ENCODE assay signal across 11 cellular contexts in genomic region chr3:12964713-12965612, GRCh38.
DNase-seq lines count a peak whose midpoint lies in the region; ATAC-seq, FAIRE-seq and TF ChIP-seq lines count a peak whose summit lies in the region.
"Had no signal": no experiment of that assay in that cellular context is flagged by ENCODE, and none has a peak within 500 bp of the region (broad histone marks: within the 10 kb centered on the region; RNA-seq: fewer than 3 reads in every experiment).

No MANE protein-coding gene starts in this region.

- H3K27ac Mint-ChIP-seq in WTC11 = no peak overlapping the region
- H3K27ac Mint-ChIP-seq: activated CD4-positive, alpha-beta T cell treated with anti-CD3 and anti-CD28 coated beads for 36 hours had no signal

- intact Hi-C loops in HepG2 (cut with micrococcal nuclease; ENCODE audit: unreplicated experiment) = loop anchor here (2.0 to 5.0 kb wide), 2 partner anchors 28 to 1212 kb away; partner anchors contain the start of genes LSM3 and XPC

- peaks cover 0 to 3% of the 10 kb centered on the region in 2 experiments; a peak in 1 of 5 replicates for H3K27me3 ChIP-seq in HepG2 (ENCODE audit: control insufficient read depth in 1 of 2, insufficient read depth in 2 of 2, low read length in 2 of 2)

- WGBS in HepG2 (ENCODE audit: low lambda C conversion rate) = 0% methylated on average over 3 of the region's 11 CpGs

- H3K9me3 ChIP-seq in HepG2 (ENCODE audit: low read length) = no peaks in the 10 kb centered on the region

- H2AFZ ChIP-seq in HepG2 (ENCODE audit: low read length) = no peak overlapping the region

- TF ChIP-seq CTCF in WTC11 (IDR thresholded peaks at IDR 0.05) (no peak), HepG2 (CRISPR knock-in tag; IDR thresholded peaks at IDR 0.05) (no peak)

- H3K4me2 ChIP-seq in HepG2 (ENCODE audit: low read depth, low read length) = peak overlapping the region; percentile 78

- no peaks in the 10 kb centered on the region for H3K36me3 Mint-ChIP-seq in WTC11

- peak overlapping the region; percentile 83; the same call in 1 of the 2 replicates for H3K4me3 Mint-ChIP-seq in WTC11

- peak overlapping the region; percentile 94 to 95 (median 95); a peak in 5 of 6 replicates for H3K4me3 ChIP-seq in HepG2 (replicated peaks in 1 of 3; ENCODE audit: insufficient read depth in 1 of 3, low read depth in 2 of 3, low read length in 3 of 3)

- peaks cover 20% of the 10 kb centered on the region for H3K27me3 Mint-ChIP-seq in WTC11 (ENCODE audit: low read depth)
- H3K27me3 Mint-ChIP-seq: activated CD4-positive, alpha-beta T cell treated with anti-CD3 and anti-CD28 coated beads for 36 hours had no signal

- no peaks in the 10 kb centered on the region for H3K9me3 Mint-ChIP-seq in WTC11

- peaks cover 43% of the 10 kb centered on the region for H4K20me1 ChIP-seq in HepG2 (ENCODE audit: insufficient read depth, low read length)

- H3K9ac ChIP-seq in HepG2 (ENCODE audit: insufficient read depth, low read depth, low read length) = peak overlapping the region; percentile 94

- DNase-seq in NCI-H345 (lab: John Stamatoyannopoulos, UW) = peak; percentile 10
- DNase-seq in NCI-H345 treated with DMSO at 0.1 percent for 48 hours (lab: John Stamatoyannopoulos, UW; ENCODE audit: unreplicated experiment) = no peak
- no peak for DNase-seq in WTC11 (ENCODE audit: low spot score)
- peak; percentile 98 for DNase-seq in HepG2 (ENCODE audit: low spot score)
- no peak for DNase-seq in dermis blood vessel endothelial cell
- DNase-seq: activated CD4-positive, alpha-beta T cell treated with anti-CD3 and anti-CD28 coated beads for 36 hours; retina; stimulated activated naive CD4-positive, alpha-beta T cell had no signal

- CTCF ChIA-PET in WTC11 (lab: Charles Lee) = interaction anchor here (0.5 to 4.1 kb wide), 6 partner anchors 17 to 180 kb away, joined by 3 to 27 read pairs (median 4); no protein-coding TSS in a partner anchor
- CTCF ChIA-PET in HepG2 (lab: Yijun Ruan, JAX; ENCODE audit: low intra/inter-chr PET ratio, low total read pairs) = no interaction called here

- H3K4me1 ChIP-seq in HepG2 (ENCODE audit: insufficient read depth, low read length) = peaks cover 84% of the 10 kb centered on the region

- TF ChIP-seq RAD21 in HepG2 (CRISPR knock-in tag; IDR thresholded peaks at IDR 0.05) = no peak

- H3K36me3 ChIP-seq in HepG2 (replicated peaks in 1 of 2; ENCODE audit: control insufficient read depth in 1 of 2, insufficient read depth in 2 of 2, low read length in 2 of 2) = peaks cover 9 to 21% of the 10 kb centered on the region in 2 experiments; a peak in 4 of 5 replicates

- peaks cover 73% of the 10 kb centered on the region for H3K79me2 ChIP-seq in HepG2 (ENCODE audit: insufficient read depth, low read length)

- POLR2A ChIA-PET in WTC11 (lab: Charles Lee) (no interaction called here), HepG2 (lab: Yijun Ruan, JAX) (interaction anchor here (0.7 to 3.9 kb wide), 14 partner anchors 8 to 648 kb away, joined by 3 to 29 read pairs (median 4); partner anchors contain the start of gene HDAC11)

- in situ Hi-C loops in HepG2 (cut with HindIII; ENCODE audit: extremely low pct_ligation_motif_present, low pct_unique_long_range_greater_than_20kb) = no loop called here

- peak; percentile 100 for FAIRE-seq in HepG2 (lab: Jason Lieb, UNC)

- TF ChIP-seq EP300 in HepG2 (IDR thresholded peaks at IDR 0.05; ENCODE audit: low read depth in 2 of 2, low read length in 2 of 2) (peak; percentile 65 to 93; a peak in 3 of 4 replicates), HepG2 (CRISPR knock-in tag; IDR thresholded peaks at IDR 0.05; ENCODE audit: borderline replicate concordance) (peak; percentile 87; the same call in 1 of the 2 replicates)

- TF ChIP-seq POLR2A in HepG2 (IDR thresholded peaks at IDR 0.05; ENCODE audit: insufficient read depth in 1 of 2, low read depth in 2 of 2, low read length in 2 of 2) = peak; percentile 54 to 74; a peak in 3 of 4 replicates

- peak overlapping the region; percentile 81 for H3K27ac ChIP-seq in HepG2 (ENCODE audit: extremely low read length, insufficient read depth, low read length)
- peak overlapping the region; percentile 53 for H3K27ac ChIP-seq in temporal lobe (ENCODE audit: low read depth, low read length)

- ATAC-seq in WTC11 (no peak), HepG2 (peak; percentile 84), GM18511 (IDR thresholded peaks at IDR 0.05; ENCODE audit: unreplicated experiment) (no peak), HG02798 (IDR thresholded peaks at IDR 0.05; ENCODE audit: poor library complexity, unreplicated experiment) (no peak)
- ATAC-seq: activated CD4-positive, alpha-beta T cell treated with anti-CD3 and anti-CD28 coated beads for 36 hours had no signal

- peaks cover 46% of the 10 kb centered on the region for H3K4me1 Mint-ChIP-seq in WTC11

- BruUV-seq in HepG2 (replicated peaks; lab: Mats Ljungman, UMichigan) = no TSS peak

TF ChIP-seq in WTC11, 78 proteins besides CTCF, POLR2A, EP300 and RAD21:
- TF ChIP-seq SOX15 (CRISPR knock-in tag; IDR thresholded peaks at IDR 0.05) = no peak
- TF ChIP-seq GABPB1 (CRISPR knock-in tag; IDR thresholded peaks at IDR 0.05) = peak; percentile 42

TF ChIP-seq in HepG2, 621 proteins besides CTCF, POLR2A, EP300 and RAD21 (continues in another document):
- peak; percentile 85 for TF ChIP-seq ISL2 (CRISPR knock-in tag; IDR thresholded peaks at IDR 0.05)
- no peak for TF ChIP-seq ZNF260 (CRISPR knock-in tag; IDR thresholded peaks at IDR 0.05; ENCODE audit: borderline replicate concordance, low read depth)
- TF ChIP-seq ADNP (CRISPR knock-in tag; IDR thresholded peaks at IDR 0.05) = no peak
- peak; percentile 56 for TF ChIP-seq SPEN (CRISPR knock-in tag; IDR thresholded peaks at IDR 0.05; ENCODE audit: low read depth)
- no peak for TF ChIP-seq ZNF251 (CRISPR knock-in tag; IDR thresholded peaks at IDR 0.05)
- TF ChIP-seq CEBPZ (IDR thresholded peaks at IDR 0.05; ENCODE audit: low read length) = no peak
- peak; percentile 81 for TF ChIP-seq HMG20B (CRISPR knock-in tag; conservative IDR thresholded peaks at IDR 0.05)
- TF ChIP-seq NAIF1 (CRISPR knock-in tag; IDR thresholded peaks at IDR 0.05; ENCODE audit: borderline replicate concordance) = no peak
- peak; percentile 52 for TF ChIP-seq KDM1A (CRISPR knock-in tag; IDR thresholded peaks at IDR 0.05)
- no peak for TF ChIP-seq ZNF180 (CRISPR knock-in tag; IDR thresholded peaks at IDR 0.05; ENCODE audit: borderline replicate concordance, low read depth)
- no peak for TF ChIP-seq MTA3 (CRISPR knock-in tag; IDR thresholded peaks at IDR 0.05)
- TF ChIP-seq ZNF367 (CRISPR knock-in tag; IDR thresholded peaks at IDR 0.05; ENCODE audit: borderline replicate concordance) = no peak
- 0 out of 2 replicates have a peak, but pooled peaks have one; percentile 36 for TF ChIP-seq ZNF362 (CRISPR knock-in tag; IDR thresholded peaks at IDR 0.05; ENCODE audit: borderline replicate concordance)
- TF ChIP-seq NFIB (CRISPR knock-in tag; IDR thresholded peaks at IDR 0.05; ENCODE audit: borderline replicate concordance) = no peak
- TF ChIP-seq ZNF276 (CRISPR knock-in tag; IDR thresholded peaks at IDR 0.05; ENCODE audit: low read depth) = no peak
- no peak for TF ChIP-seq ZFP36L1 (CRISPR knock-in tag; IDR thresholded peaks at IDR 0.05)
- TF ChIP-seq REXO4 (CRISPR knock-in tag; IDR thresholded peaks at IDR 0.05; ENCODE audit: borderline replicate concordance) = no peak
- TF ChIP-seq ZBTB7B (CRISPR knock-in tag; IDR thresholded peaks at IDR 0.05) = no peak

Comparison
In these comparisons a context has a peak if more than half of its experiments do, and no peak if none do; other contexts are left out.
1. DNase-seq: peak in NCI-H345 (single experiment) and HepG2 (single experiment); none in NCI-H345 treated with DMSO at 0.1 percent for 48 hours (single experiment), WTC11 (single experiment) and dermis blood vessel endothelial cell (single experiment).